8 cellular contexts compared by ENCODE assay signal in the genomic region with DNA sequence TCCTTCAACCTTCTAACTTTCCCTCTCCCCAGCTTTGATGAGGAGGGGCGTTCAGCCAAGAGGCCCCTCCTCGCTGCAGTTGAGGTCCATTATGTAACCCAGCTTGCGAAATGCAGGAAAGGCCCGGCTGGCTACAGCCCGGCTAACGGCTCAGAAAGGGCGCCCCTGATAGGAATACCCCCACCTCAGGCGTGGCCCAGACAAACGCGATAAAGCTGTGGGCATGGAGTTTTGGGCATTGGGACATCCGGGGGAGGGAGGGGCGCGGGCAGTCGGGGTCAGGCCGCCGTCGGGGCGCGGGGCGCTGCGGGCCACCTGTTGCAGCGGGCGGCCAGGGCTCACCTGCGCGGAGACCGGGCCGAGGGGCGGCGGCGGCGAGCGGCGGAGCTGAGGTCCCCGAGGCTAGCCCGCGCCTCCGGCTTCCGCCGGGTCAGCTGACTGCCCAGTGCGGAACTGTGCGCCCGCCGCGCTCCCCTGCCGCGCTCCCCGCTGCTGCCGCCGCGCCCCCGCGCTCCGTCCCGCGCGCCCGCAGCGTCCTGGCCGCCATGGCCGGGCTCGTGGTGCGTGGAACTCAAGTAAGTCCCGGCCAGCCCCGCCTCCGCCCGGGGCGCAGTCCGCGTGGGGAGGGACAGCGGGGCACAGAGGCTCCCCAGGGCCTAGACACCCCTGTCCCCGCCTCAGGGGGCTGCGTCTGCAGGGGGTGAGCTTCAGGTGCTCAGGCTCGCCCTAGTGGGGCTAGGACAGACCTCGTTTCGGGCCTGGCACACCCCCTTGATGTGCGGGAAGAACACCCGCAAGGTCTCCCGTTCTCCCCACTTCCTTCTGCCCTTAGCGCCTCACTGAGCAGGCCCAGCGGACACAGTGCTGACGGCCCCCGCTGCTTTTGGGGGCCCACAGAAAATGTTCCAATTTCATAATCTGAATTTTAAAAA. TPM values are rescaled to one million over a fixed set of nuclear protein-coding genes. Genes with fewer than 3 reads are reported as not detected.
DNase-seq lines count a peak whose midpoint lies in the region; ATAC-seq and TF ChIP-seq lines count a peak whose summit lies in the region.

Gene LRMDA, plus strand, starts transcription at position 445 of the 932 bp plus-strand sequence.

- peak within 1 kb of the TSS; percentile 72 for H3K4me2 ChIP-seq in mammary epithelial cell (ENCODE audit: insufficient read depth, low read depth, low read length)

- H3K79me2 ChIP-seq in mammary epithelial cell (ENCODE audit: insufficient read depth, low read length) = no peaks in the 10 kb centered on the region

- H3K27ac ChIP-seq in HL-60 (replicated peaks) = peak within 1 kb of the TSS; percentile 99
- H3K27ac ChIP-seq in mammary epithelial cell (ENCODE audit: insufficient read depth, low read depth, low read length) = no peak within 1 kb of the TSS

- no peak within 1 kb of the TSS for H3K9ac ChIP-seq in mammary epithelial cell (ENCODE audit: insufficient read depth, low read length)

- no TSS peak for BruUV-seq in mammary epithelial cell (replicated peaks; lab: Mats Ljungman, UMichigan)

- dilution Hi-C loops in mammary epithelial cell (cut with HindIII; ENCODE audit: low sequenced_read_pairs) = no loop called here

- H3K36me3 ChIP-seq in mammary epithelial cell (ENCODE audit: insufficient read depth, low read length) = no peaks in the 10 kb centered on the region

- H3K4me3 Mint-ChIP-seq in stimulated activated naive CD8-positive, alpha-beta T cell treated with anti-CD3 and anti-CD28 coated beads, Interleukin-15, amount 100 ng/mL, for 72 hours = peak within 1 kb of the TSS; percentile 63 to 77

- peaks cover 45% of the 10 kb centered on the region for H3K4me1 ChIP-seq in mammary epithelial cell (ENCODE audit: insufficient read depth, low read length)

- CTCF ChIA-PET in mammary epithelial cell (lab: Charles Lee; ENCODE audit: low non-redundant PET) = no interaction called here

- WGBS in mammary epithelial cell (ENCODE audit: low coverage, missing lambda C conversion rate) = 44% methylated on average over 21 of the region's 82 CpGs

- intact Hi-C loops in mammary epithelial cell (cut with micrococcal nuclease) (loop anchor here (2.0 kb wide), 1 partner anchor 23 kb away; no protein-coding TSS in a partner anchor), left colon (cut with DNase I, micrococcal nuclease) (no loop called here)

- H3K27me3 Mint-ChIP-seq in stimulated activated naive CD8-positive, alpha-beta T cell treated with anti-CD3 and anti-CD28 coated beads, Interleukin-15, amount 100 ng/mL, for 72 hours = peaks cover 76% of the 10 kb centered on the region

- no peaks in the 10 kb centered on the region for H3K9me3 ChIP-seq in mammary epithelial cell (replicated peaks; ENCODE audit: insufficient read depth, low read length)

- H3K27me3 ChIP-seq in HL-60 (ENCODE audit: insufficient read depth, poor library complexity, severe bottlenecking) (no peaks in the 10 kb centered on the region), mammary epithelial cell (ENCODE audit: insufficient read depth, low read length) (no peaks in the 10 kb centered on the region)

- peak; percentile 88 for ATAC-seq in left colon
- ATAC-seq in stimulated activated naive CD8-positive, alpha-beta T cell treated with anti-CD3 and anti-CD28 coated beads, Interleukin-15, amount 100 ng/mL, for 72 hours = peak; percentile 52

- peak; percentile 62 for DNase-seq in COLO668 (lab: John Stamatoyannopoulos, UW; ENCODE audit: unreplicated experiment)
- peak; percentile 72 to 93 for DNase-seq in HL-60 (ENCODE audit: low read depth in 1 of 2, low spot score in 1 of 2)
- no peak for DNase-seq in mammary epithelial cell
- DNase-seq in left colon = peak; percentile 37 to 65
- no peak for DNase-seq in stimulated activated naive CD8-positive, alpha-beta T cell treated with anti-CD3 and anti-CD28 coated beads, Interleukin-15, amount 100 ng/mL, for 72 hours
- no peak for DNase-seq in GDM1 (lab: John Stamatoyannopoulos, UW)
- DNase-seq in effector CD8-positive, alpha-beta T cell (lab: John Stamatoyannopoulos, UW) = no peak
- no peak for DNase-seq in NCI-H510A (lab: John Stamatoyannopoulos, UW)

- TF ChIP-seq CTCF in HL-60 (IDR thresholded peaks at IDR 0.05; ENCODE audit: insufficient read depth, low read length) (no peak), mammary epithelial cell (conservative IDR thresholded peaks at IDR 0.05 in 1 of 2, IDR thresholded peaks at IDR 0.05 in 1 of 2; ENCODE audit: extremely low read depth in 1 of 2, insufficient read depth in 1 of 2, low read depth in 1 of 2, low read length in 2 of 2) (no peak)

- peak within 1 kb of the TSS; percentile 66 for H3K4me3 ChIP-seq in HL-60 (replicated peaks; ENCODE audit: insufficient read depth, low read length)
- H3K4me3 ChIP-seq in mammary epithelial cell (replicated peaks in 1 of 3; ENCODE audit: insufficient read depth in 1 of 3, low read depth in 2 of 3, low read length in 3 of 3) = peak within 1 kb of the TSS in 2 of 3 experiments; percentile 19 to 25

- H2AFZ ChIP-seq in mammary epithelial cell (ENCODE audit: low read depth, low read length) = peak within 1 kb of the TSS; percentile 79

- no peaks in the 10 kb centered on the region for H4K20me1 ChIP-seq in mammary epithelial cell (ENCODE audit: insufficient read depth, low read length)

- peaks cover 6% of the 10 kb centered on the region for H3K4me1 Mint-ChIP-seq in stimulated activated naive CD8-positive, alpha-beta T cell treated with anti-CD3 and anti-CD28 coated beads, Interleukin-15, amount 100 ng/mL, for 72 hours

- no peak within 1 kb of the TSS for H3K27ac Mint-ChIP-seq in stimulated activated naive CD8-positive, alpha-beta T cell treated with anti-CD3 and anti-CD28 coated beads, Interleukin-15, amount 100 ng/mL, for 72 hours

- in situ Hi-C loops in mammary epithelial cell (cut with MboI; ENCODE audit: low sequenced_read_pairs in 2 of 2) = no loop called here

- H3K9me3 Mint-ChIP-seq in stimulated activated naive CD8-positive, alpha-beta T cell treated with anti-CD3 and anti-CD28 coated beads, Interleukin-15, amount 100 ng/mL, for 72 hours = no peaks in the 10 kb centered on the region

RNA-seq across cellular contexts. Expression of gene LRMDA, which starts in this region (rescaled TPM):
- total RNA-seq in mammary epithelial cell (under 1 TPM in 1 of 2 donors, not detected in 1; 0.67 TPM), left colon (10 to 100 TPM in 1 of 2 donors, 1 to 10 TPM in 1; 8.1 to 10.6 TPM)
- 0.37 TPM for polyA plus RNA-seq in mammary epithelial cell
- not detected for polyA minus RNA-seq in mammary epithelial cell

Comparison
In these comparisons a context has a peak if more than half of its experiments do, and no peak if none do; other contexts are left out.
1. RNA of gene LRMDA (total RNA-seq): 8.1 to 10.6 TPM in left colon; 0.67 TPM in mammary epithelial cell; every median in the first group is over 4 times any median in the second.
2. DNase-seq: peak in COLO668 (single experiment), HL-60 (2 of 2) and left colon (2 of 2); none in mammary epithelial cell (single experiment), stimulated activated naive CD8-positive, alpha-beta T cell treated with anti-CD3 and anti-CD28 coated beads, Interleukin-15, amount 100 ng/mL, for 72 hours (0 of 2), GDM1 (single experiment), effector CD8-positive, alpha-beta T cell (single experiment) and NCI-H510A (single experiment).